Comparison of ENCODE assay signal across 2 cellular contexts in the genomic region with DNA sequence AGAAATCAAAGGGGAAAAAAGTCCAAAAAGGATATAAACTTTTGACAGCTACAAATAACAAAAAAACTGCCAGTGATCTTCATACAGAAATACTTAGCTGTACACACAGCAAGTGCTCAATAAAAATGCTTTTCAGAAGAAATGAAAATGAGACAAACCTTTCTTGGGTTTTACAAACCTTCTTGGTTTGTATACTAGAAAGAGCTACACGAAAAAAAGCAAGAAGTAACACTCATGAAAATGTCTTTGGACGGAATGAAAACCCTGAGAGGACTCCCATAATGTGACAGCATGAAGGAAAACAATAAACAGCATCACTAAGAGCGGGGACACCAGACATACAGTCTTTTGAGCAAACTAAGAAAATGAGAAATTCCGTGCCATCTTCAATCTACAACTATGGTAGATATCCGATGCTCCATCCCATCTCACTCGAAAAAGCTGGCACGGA.
A peak's percentile ranks its signal among the peaks of the same experiment; 100 is the strongest.
TF ChIP-seq lines count a peak whose summit lies in the region.

No MANE protein-coding gene starts in this region.

TF ChIP-seq in IMR-90, 13 proteins besides CTCF, POLR2A, EP300 and RAD21:
- TF ChIP-seq RCOR1 (IDR thresholded peaks at IDR 0.05; ENCODE audit: insufficient replicate concordance, low read length) (no peak), NFE2L2 (IDR thresholded peaks at IDR 0.05; ENCODE audit: low read depth, low read length) (no peak), RFX5 (IDR thresholded peaks at IDR 0.05; ENCODE audit: low read depth, low read length) (no peak), MAFK (IDR thresholded peaks at IDR 0.05; ENCODE audit: low read depth, low read length) (no peak), ELK1 (IDR thresholded peaks at IDR 0.05; ENCODE audit: borderline replicate concordance, low read depth, low read length) (no peak), MXI1 (IDR thresholded peaks at IDR 0.05; ENCODE audit: borderline replicate concordance, low read depth, low read length) (no peak)

TF ChIP-seq in HepG2, 621 proteins besides CTCF, POLR2A, EP300 and RAD21:
- TF ChIP-seq SNAPC2 (CRISPR knock-in tag; IDR thresholded peaks at IDR 0.05), result peak; percentile 73; the same call in 1 of the 2 replicates
- TF ChIP-seq ZNF781 (CRISPR knock-in tag; IDR thresholded peaks at IDR 0.05; ENCODE audit: borderline replicate concordance, not compliant biosample characterization), result no peak
- no peak for TF ChIP-seq KLF12 (CRISPR knock-in tag; IDR thresholded peaks at IDR 0.05; ENCODE audit: borderline replicate concordance)
- 0 out of 2 replicates have a peak, but pooled peaks have one; percentile 32 for TF ChIP-seq ARID2 (CRISPR knock-in tag; IDR thresholded peaks at IDR 0.05; ENCODE audit: borderline replicate concordance)
- 0 out of 2 replicates have a peak, but pooled peaks have one; percentile 3 for TF ChIP-seq ATF7-NPFF (CRISPR knock-in tag; IDR thresholded peaks at IDR 0.05; ENCODE audit: low read depth)
- TF ChIP-seq ZNF713 (CRISPR knock-in tag; IDR thresholded peaks at IDR 0.05), result no peak
- TF ChIP-seq NFYC (CRISPR knock-in tag; IDR thresholded peaks at IDR 0.05), result no peak
- no peak for TF ChIP-seq NR3C1 (CRISPR knock-in tag; IDR thresholded peaks at IDR 0.05)
- no peak for TF ChIP-seq FOXK2 (IDR thresholded peaks at IDR 0.05)
- TF ChIP-seq, protein P1, sequence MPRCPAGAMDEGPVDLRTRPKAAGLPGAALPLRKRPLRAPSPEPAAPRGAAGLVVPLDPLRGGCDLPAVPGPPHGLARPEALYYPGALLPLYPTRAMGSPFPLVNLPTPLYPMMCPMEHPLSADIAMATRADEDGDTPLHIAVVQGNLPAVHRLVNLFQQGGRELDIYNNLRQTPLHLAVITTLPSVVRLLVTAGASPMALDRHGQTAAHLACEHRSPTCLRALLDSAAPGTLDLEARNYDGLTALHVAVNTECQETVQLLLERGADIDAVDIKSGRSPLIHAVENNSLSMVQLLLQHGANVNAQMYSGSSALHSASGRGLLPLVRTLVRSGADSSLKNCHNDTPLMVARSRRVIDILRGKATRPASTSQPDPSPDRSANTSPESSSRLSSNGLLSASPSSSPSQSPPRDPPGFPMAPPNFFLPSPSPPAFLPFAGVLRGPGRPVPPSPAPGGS (CRISPR knock-in tag; IDR thresholded peaks at IDR 0.05), result no peak
- TF ChIP-seq ZNF263 (CRISPR knock-in tag; IDR thresholded peaks at IDR 0.05), result no peak
